1 cellular context compared by ENCODE assay signal in genomic region chr9:136150664-136151213, GRCh38.
A peak's percentile ranks its signal among the peaks of the same experiment; 100 is the strongest.
TF ChIP-seq lines count a peak whose summit lies in the region.

No MANE protein-coding gene starts in this region.

TF ChIP-seq in GM12878, 131 proteins besides CTCF, POLR2A, EP300 and RAD21:
- TF ChIP-seq BCL3 (IDR thresholded peaks at IDR 0.05; ENCODE audit: borderline replicate concordance, insufficient read depth, low read depth, low read length, poor library complexity, severe bottlenecking) (peak; percentile 51), ZNF24 (IDR thresholded peaks at IDR 0.05) (peak; percentile 97)
